1 cellular context compared by ENCODE assay signal in genomic region chr1:61079898-61080336, GRCh38.
TF ChIP-seq lines count a peak whose summit lies in the region.

No MANE protein-coding gene starts in this region.

TF ChIP-seq in WTC11, 78 proteins besides CTCF, POLR2A, EP300 and RAD21 (continued from another document):
- TF ChIP-seq ZNF281 (CRISPR knock-in tag; IDR thresholded peaks at IDR 0.05): no peak
- 0 out of 2 replicates have a peak, but pooled peaks have one; percentile 30 for TF ChIP-seq ARID4B (CRISPR knock-in tag; IDR thresholded peaks at IDR 0.05; ENCODE audit: borderline replicate concordance)
- no peak for TF ChIP-seq CREM (CRISPR knock-in tag; IDR thresholded peaks at IDR 0.05)
- no peak for TF ChIP-seq ZBTB21 (CRISPR knock-in tag; IDR thresholded peaks at IDR 0.05; ENCODE audit: borderline replicate concordance)
- TF ChIP-seq E2F5 (CRISPR knock-in tag; IDR thresholded peaks at IDR 0.05): no peak
- no peak for TF ChIP-seq ATF1 (CRISPR knock-in tag; IDR thresholded peaks at IDR 0.05)
